Comparison of ENCODE assay signal across 8 cellular contexts in genomic region chr4:153346031-153346430, GRCh38. TPM values are rescaled to one million over a fixed set of nuclear protein-coding genes. Genes with fewer than 3 reads are reported as not detected.
A peak's percentile ranks its signal among the peaks of the same experiment; 100 is the strongest.
DNase-seq lines count a peak whose midpoint lies in the region; ATAC-seq, FAIRE-seq and TF ChIP-seq lines count a peak whose summit lies in the region.
"Had no signal": no experiment of that assay in that cellular context is flagged by ENCODE, and none has a peak within 500 bp of the region (broad histone marks: within the 10 kb centered on the region; RNA-seq: fewer than 3 reads in every experiment).

No MANE protein-coding gene starts in this region.

- intact Hi-C loops in GM12878 (cut with micrococcal nuclease; ENCODE audit: unreplicated experiment) (loop anchor here (5.0 kb wide), 1 partner anchor 141 kb away; no protein-coding TSS in a partner anchor), pancreas (cut with DNase I) (loop anchor here in 2 of 3 donors (5.0 kb wide), 2 partner anchors 226 to 231 kb away; no protein-coding TSS in a partner anchor)

- no peaks in the 10 kb centered on the region; the same call in 2 of the 3 replicates for H3K9me3 ChIP-seq in GM12878 (replicated peaks; ENCODE audit: control insufficient read depth, insufficient read depth, low read length)
- no peaks in the 10 kb centered on the region for H3K9me3 ChIP-seq in neural cell (ENCODE audit: low read length)
- no peaks in the 10 kb centered on the region for H3K9me3 ChIP-seq in pancreas

- POLR2A ChIA-PET in GM12878 (lab: Charles Lee) = interaction anchor here (1.0 to 1.5 kb wide), 3 partner anchors 87 to 142 kb away, joined by 3 to 5 read pairs (median 4); partner anchors contain the start of gene TMEM131L

- SMC1A ChIA-PET in GM12878 (lab: Charles Lee; ENCODE audit: uncharacterized antibody, unreplicated experiment) = interaction anchor here (0.7 to 7.9 kb wide), 44 partner anchors 8 to 1161 kb away, joined by 3 to 97 read pairs (median 5); no protein-coding TSS in a partner anchor

- no peak for TF ChIP-seq RAD21 in GM12878 (IDR thresholded peaks at IDR 0.05; ENCODE audit: insufficient read depth, low read depth, low read length)
- no peak for TF ChIP-seq RAD21 in neural cell (conservative IDR thresholded peaks at IDR 0.05)

- FAIRE-seq in G401.6 (lab: Jason Lieb, UNC) (peak; percentile 19), GM12878 (lab: Jason Lieb, UNC) (no peak), pancreas (lab: Jason Lieb, UNC) (no peak)

- H4K20me1 ChIP-seq in GM12878 (ENCODE audit: control insufficient read depth, insufficient read depth) = no peaks in the 10 kb centered on the region
- H4K20me1 ChIP-seq in neural cell (ENCODE audit: insufficient read depth) = no peaks in the 10 kb centered on the region

- DNase-seq in Jurkat, Clone E6-1 (ENCODE audit: low read depth, low spot score) = no peak
- DNase-seq in GM12878 (ENCODE audit: low read depth, low spot score) (no peak), NCI-H524 treated with DMSO at 0.1 percent for 48 hours (lab: John Stamatoyannopoulos, UW) (no peak), midbrain (lab: John Stamatoyannopoulos, UW) (no peak), pancreas (no peak)
- DNase-seq: hippocampal formation had no signal

- TF ChIP-seq EP300 in GM12878 (IDR thresholded peaks at IDR 0.05; ENCODE audit: borderline replicate concordance in 1 of 2, control insufficient read depth in 1 of 2, low read depth in 2 of 2, low read length in 2 of 2) = no peak
- no peak for TF ChIP-seq EP300 in neural cell (conservative IDR thresholded peaks at IDR 0.05; ENCODE audit: poor library complexity, severe bottlenecking)

- H3K27ac ChIP-seq in GM12878 (ENCODE audit: control insufficient read depth, insufficient read depth) (peak overlapping the region; percentile 76; the same call in 1 of the 2 replicates), neural cell (ENCODE audit: low read length) (no peak overlapping the region), pancreas (no peak overlapping the region)

- CTCF ChIA-PET in GM12878 (lab: Yijun Ruan, JAX) = interaction anchor here (0.7 to 10.4 kb wide), 34 partner anchors 9 to 1161 kb away, joined by 3 to 142 read pairs (median 4); partner anchors contain the start of gene TMEM131L

- H3K4me1 ChIP-seq in GM12878 (ENCODE audit: control insufficient read depth, insufficient read depth, low read length) (peaks cover 22% of the 10 kb centered on the region; the same call in 1 of the 2 replicates), pancreas (peaks cover 6 to 14% (median 8%) of the 10 kb centered on the region in 3 donors)

- peak overlapping the region; percentile 49 for H3K4me2 ChIP-seq in GM12878 (ENCODE audit: control insufficient read depth, insufficient read depth)
- no peak overlapping the region for H3K4me2 ChIP-seq in neural cell (ENCODE audit: low read length)

- peak overlapping the region; percentile 75 for H3K4me3 ChIP-seq in Jurkat, Clone E6-1 (ENCODE audit: low read length)
- peak overlapping the region; percentile 93 for H3K4me3 ChIP-seq in GM12878
- peak overlapping the region; percentile 81 for H3K4me3 ChIP-seq in neural cell (ENCODE audit: low read length)
- peak overlapping the region in 1 of 4 donors; percentile 98 for H3K4me3 ChIP-seq in pancreas

- peaks cover 51% of the 10 kb centered on the region for H3K79me2 ChIP-seq in GM12878 (ENCODE audit: control insufficient read depth, insufficient read depth, low read length)
- peaks cover 9% of the 10 kb centered on the region for H3K79me2 ChIP-seq in neural cell (replicated peaks; ENCODE audit: insufficient read depth, low read length)

- H3K9ac ChIP-seq in GM12878 (ENCODE audit: control insufficient read depth, insufficient read depth, low read length) (peak overlapping the region; percentile 77), neural cell (ENCODE audit: low read length) (no peak overlapping the region)

- in situ Hi-C loops in GM12878 (cut with MboI) = loop anchor here (5.0 to 10.0 kb wide), 3 partner anchors 226 to 399 kb away; no protein-coding TSS in a partner anchor

- RAD21 ChIA-PET in GM12878 (lab: Charles Lee; ENCODE audit: unreplicated experiment) = interaction anchor here (0.6 to 8.4 kb wide), 32 partner anchors 9 to 405 kb away, joined by 3 to 77 read pairs (median 4); partner anchors contain the start of gene TMEM131L

- TF ChIP-seq POLR2A in GM12878 (IDR thresholded peaks at IDR 0.05; ENCODE audit: low read depth, low read length) = no peak

- H3K27me3 ChIP-seq in GM12878 (replicated peaks in 1 of 2; ENCODE audit: control insufficient read depth in 2 of 2, insufficient read depth in 2 of 2, low read length in 1 of 2) = no peaks in the 10 kb centered on the region
- H3K27me3 ChIP-seq in neural cell (ENCODE audit: insufficient read depth, low read depth, low read length) = no peaks in the 10 kb centered on the region
- no peaks in the 10 kb centered on the region for H3K27me3 ChIP-seq in pancreas

- ATAC-seq in GM12878 (no peak), pancreas (no peak)

- no TSS peak for BruUV-seq in GM12878 (replicated peaks; lab: Mats Ljungman, UMichigan)

- no peak for TF ChIP-seq CTCF in GM12878 (IDR thresholded peaks at IDR 0.05 in 2 of 3, conservative IDR thresholded peaks at IDR 0.05 in 1 of 3; ENCODE audit: control insufficient read depth in 2 of 3, extremely low read depth in 1 of 3, insufficient read depth in 1 of 3, low read depth in 3 of 3, low read length in 3 of 3)
- TF ChIP-seq CTCF in neural cell (IDR thresholded peaks at IDR 0.05; ENCODE audit: poor library complexity, severe bottlenecking) = no peak
- TF ChIP-seq CTCF in pancreas (IDR thresholded peaks at IDR 0.05) = no peak

- H2AFZ ChIP-seq in GM12878 (ENCODE audit: control insufficient read depth, low read depth, low read length) (no peak overlapping the region; the same call in 1 of the 2 replicates), neural cell (ENCODE audit: low read depth, low read length) (no peak overlapping the region)

- H3K36me3 ChIP-seq in GM12878 (ENCODE audit: control insufficient read depth in 2 of 2, insufficient read depth in 2 of 2, low read length in 1 of 2) (no peaks in the 10 kb centered on the region), neural cell (ENCODE audit: insufficient read depth, low read length) (no peaks in the 10 kb centered on the region), pancreas (no peaks in the 10 kb centered on the region)

- no peaks in the 10 kb centered on the region for H3K9me2 ChIP-seq in neural cell (ENCODE audit: insufficient read depth, low read length)

- WGBS in GM12878 (ENCODE audit: insufficient coverage, insufficient replicate concordance, low lambda C conversion rate, missing lambda C conversion rate) = 22% methylated on average over 2 of the region's 2 CpGs
- 7 to 17% methylated on average over 2 of the region's 2 CpGs for WGBS in pancreas, 2 donors

- H3F3A ChIP-seq in neural cell (ENCODE audit: insufficient read depth, low read length, poor library complexity, severe bottlenecking) = no peaks in the 10 kb centered on the region

TF ChIP-seq in GM12878, 131 proteins besides CTCF, POLR2A, EP300 and RAD21 (continues in another document):
- TF ChIP-seq MLLT1 (IDR thresholded peaks at IDR 0.05) (peak; percentile 52; the same call in 1 of the 2 replicates), SMARCA5 (IDR thresholded peaks at IDR 0.05) (no peak)

TF ChIP-seq in neural cell, 6 proteins besides CTCF, POLR2A, EP300 and RAD21 (continues in another document):
- TF ChIP-seq SMC3 (conservative IDR thresholded peaks at IDR 0.05; ENCODE audit: poor library complexity) = no peak
- TF ChIP-seq TAF1 (IDR thresholded peaks at IDR 0.05; ENCODE audit: low read depth) = no peak
- TF ChIP-seq EZH2 (IDR thresholded peaks at IDR 0.05; ENCODE audit: borderline replicate concordance, insufficient read depth, low read length, poor library complexity, severe bottlenecking) = no peak

RNA-seq across cellular contexts. Expression of gene MND1, which starts 1.5 kb away (rescaled TPM):
- 178 TPM for polyA plus RNA-seq in Jurkat, Clone E6-1 (2012; ENCODE audit: insufficient read depth, insufficient read length)
- 7.6 and 10.6 TPM in 2 replicates for total RNA-seq in GM12878 (2013; cell fraction: nucleolus; rRNA removed)
- total RNA-seq in GM12878 (2014; rRNA removed) (20.2 and 27.0 TPM in 2 replicates), GM12878 (2014; rRNA removed; fragmentation: Illumina TruSeq; extraction: Trizol) (43.7 and 44.9 TPM in 2 replicates), GM12878 (2021) (20.3 TPM in 2 replicates), pancreas (under 1 TPM in 4 of 6 donors, not detected in 2; 0.25 to 0.70 (median 0.33) TPM)
- polyA plus RNA-seq in GM12878 (2011; ENCODE audit: low read depth) = 16.4 TPM
- polyA plus RNA-seq in GM12878 (2011; rRNA removed) (17.7 and 40.3 TPM in 2 replicates), GM12878 (2014; fragmentation: Illumina TruSeq; extraction: Trizol) (55.9 and 68.8 TPM in 2 replicates), GM12878 (2014; fragmentation: Nextera tagmentation; extraction: Ambion mirVana) (10 to 100 TPM; 51.0 to 55.0 TPM), GM12878 (2014; rRNA removed) (25.8 and 31.5 TPM in 2 replicates), GM12878 (2016; fragmentation: Nextera tagmentation; extraction: Ambion mirVana) (10 to 100 TPM; 49.7 to 58.1 TPM), neural cell (5.6 and 10.6 TPM in 2 replicates), pancreas (under 1 TPM in 1 of 2 donors, not detected in 1; 0.35 TPM)
- 3.2 and 3.9 TPM in 2 replicates for polyA plus RNA-seq in GM12878 (2011; cell fraction: cytosol; rRNA removed)
- polyA plus RNA-seq in GM12878 (2011; cell fraction: nucleus; rRNA removed) = 3.8 and 6.1 TPM in 2 replicates
- 16.7 and 22.2 TPM in 2 replicates for polyA plus RNA-seq in GM12878 (2012)
- polyA minus RNA-seq in GM12878 (2011; rRNA and poly(A)+ RNA removed) = 3.8 and 7.8 TPM in 2 replicates
- polyA minus RNA-seq in GM12878 (2011; cell fraction: cytosol; rRNA and poly(A)+ RNA removed) = 6.4 and 7.2 TPM in 2 replicates
- polyA minus RNA-seq in GM12878 (2011; cell fraction: nucleus; rRNA and poly(A)+ RNA removed) = 1.1 and 5.4 TPM in 2 replicates
- 11.2 and 12.2 TPM in 2 replicates for polyA minus RNA-seq in neural cell
